24 cellular contexts compared by ENCODE assay signal in genomic region chr1:53067886-53068285, GRCh38.
"Had no signal": no experiment of that assay in that cellular context is flagged by ENCODE, and none has a peak within 500 bp of the region (broad histone marks: within the 10 kb centered on the region; RNA-seq: fewer than 3 reads in every experiment).

No MANE protein-coding gene starts in this region.

- H3K27ac ChIP-seq: HL-60, SJSA1, SK-N-MC had no signal

- H3K36me3 ChIP-seq: MG63, SJSA1 had no signal

- H3K4me3 ChIP-seq: MG63, SJSA1, SK-N-MC had no signal

- FAIRE-seq: HTR-8/SVneo, RCC 7860 had no signal

- H3K27me3 ChIP-seq: MG63, SJSA1 had no signal

- H3K9me3 ChIP-seq: MG63, SJSA1 had no signal

- DNase-seq: Karpas-422, KG1, MG63, NCI-H1092, NCI-H1105 treated with DMSO at 0.1 percent for 48 hours, NCI-H1417 treated with DMSO at 0.1 percent for 48 hours, NCI-H146, NCI-H1694 treated with DMSO at 0.1 percent for 48 hours, NCI-H1930, NCI-H2081, NCI-H2107, NCI-H2227 treated with DMSO at 0.1 percent for 48 hours, NCI-H446, NCI-H510A, NCI-H524 treated with DMSO at 0.1 percent for 48 hours, NCI-H69, NCI-H774, RPMI8226, SIG-M5 had no signal
